ENCODE assay signal across 12 cellular contexts in genomic region chr17:10843806-10844205, GRCh38. TPM values are rescaled to one million over a fixed set of nuclear protein-coding genes. Genes with fewer than 3 reads are reported as not detected.
DNase-seq lines count a peak whose midpoint lies in the region; FAIRE-seq and TF ChIP-seq lines count a peak whose summit lies in the region.
"Had no signal": no experiment of that assay in that cellular context is flagged by ENCODE, and none has a peak within 500 bp of the region (broad histone marks: within the 10 kb centered on the region; RNA-seq: fewer than 3 reads in every experiment).

No MANE protein-coding gene starts in this region.

- TF ChIP-seq EP300 in H1 (IDR thresholded peaks at IDR 0.05; ENCODE audit: borderline replicate concordance in 1 of 2, low read depth in 2 of 2, low read length in 2 of 2): no peak
- no peak for TF ChIP-seq EP300 in tibial nerve (IDR thresholded peaks at IDR 0.05)

- intact Hi-C loops in A673 (cut with micrococcal nuclease; ENCODE audit: unreplicated experiment): loop anchor here (2.0 kb wide), 1 partner anchor 197 kb away; no protein-coding TSS in a partner anchor

- H3K9me3 Mint-ChIP-seq in neural crest cell: peaks cover 8% of the 10 kb centered on the region
- H3K9me3 Mint-ChIP-seq: activated B cell treated with CpG ODN at 0.5 μM for 24 hours had no signal

- no peak overlapping the region for H3K56ac ChIP-seq in H1 (replicated peaks; ENCODE audit: insufficient read length, low read depth, low read length)

- no peaks in the 10 kb centered on the region for H3K79me2 ChIP-seq in H1 (ENCODE audit: control insufficient read depth in 1 of 2, insufficient read depth in 2 of 2, low read length in 2 of 2)

- no peak overlapping the region for H3K4ac ChIP-seq in H1 (replicated peaks; ENCODE audit: insufficient read length, low read depth, low read length)

- no peaks in the 10 kb centered on the region for H3K9me3 ChIP-seq in ES-I3 (ENCODE audit: control insufficient read depth, insufficient read depth, low read length)
- H3K9me3 ChIP-seq in H1 (ENCODE audit: insufficient read depth in 2 of 2, low read depth in 1 of 2, low read length in 1 of 2): no peaks in the 10 kb centered on the region; a peak in 1 of 4 replicates
- no peaks in the 10 kb centered on the region for H3K9me3 ChIP-seq in A673 (ENCODE audit: low read depth, low read length, poor library complexity, severe bottlenecking)
- H3K9me3 ChIP-seq in tibial nerve: no peaks in the 10 kb centered on the region
- H3K9me3 ChIP-seq: ovary had no signal

- 0 out of 2 replicates have a peak overlapping the region, but pooled peaks have one; percentile 28 for H2AFZ ChIP-seq in H1 (ENCODE audit: low read length)

- no peak overlapping the region for H4K8ac ChIP-seq in H1 (ENCODE audit: extremely low read depth, insufficient read depth, low read length)

- H2BK15ac ChIP-seq in H1 (ENCODE audit: low read length): peak overlapping the region; percentile 97; the same call in 1 of the 2 replicates

- H3K18ac ChIP-seq in H1 (ENCODE audit: extremely low read depth, low read length): peak overlapping the region; percentile 38

- peak; percentile 70 for FAIRE-seq in H1 (lab: Jason Lieb, UNC)
- FAIRE-seq: endothelial cell of umbilical vein had no signal

- TF ChIP-seq POLR2A in H1 (IDR thresholded peaks at IDR 0.05; ENCODE audit: control extremely low read depth in 1 of 2, low read depth in 2 of 2, low read length in 2 of 2): no peak
- TF ChIP-seq POLR2A in tibial nerve (IDR thresholded peaks at IDR 0.05): no peak

- no peak overlapping the region for H3K14ac ChIP-seq in H1 (ENCODE audit: insufficient read length)

- H3K27ac ChIP-seq in H1 (ENCODE audit: low read depth, low read length) (no peak overlapping the region), A673 (ENCODE audit: low read depth, low read length, poor library complexity, severe bottlenecking) (no peak overlapping the region), tibial nerve (no peak overlapping the region)
- H3K27ac ChIP-seq: ovary had no signal

- H3K27me3 ChIP-seq in H1 (replicated peaks in 1 of 4; ENCODE audit: control insufficient read depth in 3 of 4, extremely low read depth in 1 of 4, insufficient read depth in 3 of 4, low read length in 3 of 4): peaks cover 0 to 2% (median 0%) of the 10 kb centered on the region in 4 experiments; a peak in 1 of 7 replicates
- H3K27me3 ChIP-seq in A673 (replicated peaks; ENCODE audit: insufficient read depth, low read depth, low read length, poor library complexity): peaks cover 20% of the 10 kb centered on the region
- H3K27me3 ChIP-seq in tibial nerve: no peaks in the 10 kb centered on the region
- H3K27me3 ChIP-seq: ovary had no signal

- 0 out of 2 replicates have a peak overlapping the region, but pooled peaks have one; percentile 18 for H2BK20ac ChIP-seq in H1 (ENCODE audit: low read length)

- no peak overlapping the region for H4K5ac ChIP-seq in H1 (ENCODE audit: insufficient read length, low read depth, low read length)

- H4K20me1 ChIP-seq in H1 (replicated peaks in 1 of 2; ENCODE audit: control insufficient read depth in 1 of 2, insufficient read depth in 2 of 2, low read length in 2 of 2): no peaks in the 10 kb centered on the region

- peak overlapping the region; percentile 76 for H3K4me3 Mint-ChIP-seq in neural crest cell
- H3K4me3 Mint-ChIP-seq: activated B cell treated with CpG ODN at 0.5 μM for 24 hours had no signal

- WGBS in H1 (ENCODE audit: extremely low coverage in 1 of 2, insufficient coverage in 1 of 2, insufficient read length in 1 of 2, insufficient replicate concordance in 2 of 2, low coverage in 1 of 2, low lambda C conversion rate in 2 of 2, missing lambda C conversion rate in 1 of 2), 2 experiments: 64% methylated on average over 7 of the region's 7 CpGs; no CpG with 5 or more reads in 1 of the 2 experiments
- 28 to 43% methylated on average over 7 of the region's 7 CpGs for WGBS in tibial nerve, 2 donors

- H2BK12ac ChIP-seq in H1 (ENCODE audit: low read depth, low read length): 0 out of 2 replicates have a peak overlapping the region, but pooled peaks have one; percentile 75

- TF ChIP-seq RAD21 in H1 (IDR thresholded peaks at IDR 0.05 in 1 of 2, conservative IDR thresholded peaks at IDR 0.05 in 1 of 2; ENCODE audit: low read depth in 2 of 2, low read length in 2 of 2): no peak

- H2BK120ac ChIP-seq in H1 (replicated peaks; ENCODE audit: low read depth, low read length): no peak overlapping the region

- H3K23me2 ChIP-seq in H1 (ENCODE audit: low read depth, low read length): peaks cover 17% of the 10 kb centered on the region; the same call in 1 of the 2 replicates

- H2BK5ac ChIP-seq in H1 (ENCODE audit: low read depth, low read length): peak overlapping the region; percentile 2; the same call in 1 of the 2 replicates

- peak overlapping the region; percentile 12 to 70; a peak in 3 of 4 replicates for H3K4me2 ChIP-seq in H1 (ENCODE audit: insufficient read depth in 1 of 2, low read depth in 2 of 2, low read length in 2 of 2)

- peaks cover 27% of the 10 kb centered on the region for H3K27me3 Mint-ChIP-seq in neural crest cell (ENCODE audit: low read depth)

- H3K9ac ChIP-seq in ES-I3 (ENCODE audit: low read depth, low read length) (peak overlapping the region; percentile 14; the same call in 1 of the 2 replicates), H1 (replicated peaks in 1 of 4; ENCODE audit: extremely low read depth in 1 of 4, low read depth in 3 of 4, low read length in 3 of 4) (no peak overlapping the region)

- peak; percentile 25 for DNase-seq in HuH-7 (ENCODE audit: low spot score)
- DNase-seq in H1 (ENCODE audit: low read depth in 1 of 2, low spot score in 2 of 2): peak in 1 of 2 experiments; percentile 57
- peak; percentile 13 for DNase-seq in neural crest cell (ENCODE audit: low read depth, low spot score)
- DNase-seq in hepatic stellate cell (ENCODE audit: low spot score): no peak
- DNase-seq in A673 (ENCODE audit: low spot score): no peak
- no peak for DNase-seq in tibial nerve (ENCODE audit: low spot score in 2 of 2)
- DNase-seq: activated B cell treated with CpG ODN at 0.5 μM for 24 hours, amniotic stem cell, NCI-H2227 treated with DMSO at 0.1 percent for 48 hours had no signal

- H3K4me1 Mint-ChIP-seq in neural crest cell: peaks cover 17% of the 10 kb centered on the region

- no peak overlapping the region for H2AK5ac ChIP-seq in H1 (ENCODE audit: low read depth, low read length)

- no peak overlapping the region for H3K23ac ChIP-seq in H1 (ENCODE audit: insufficient read length)

- BruUV-seq in A673 (replicated peaks; lab: Mats Ljungman, UMichigan): no TSS peak

- CTCF ChIA-PET in H1 (lab: Charles Lee; ENCODE audit: partially characterized antibody) (interaction anchor here (0.5 to 10.0 kb wide), 25 partner anchors 7 to 307 kb away, joined by 3 to 88 read pairs (median 5); partner anchors contain the start of gene PIRT), A673 (lab: Charles Lee) (interaction anchor here (0.7 kb wide), 1 partner anchor 111 kb away, joined by 3 read pairs; no protein-coding TSS in a partner anchor)

- H3K27ac Mint-ChIP-seq in neural crest cell (ENCODE audit: unreplicated experiment): no peak overlapping the region
- H3K27ac Mint-ChIP-seq: activated B cell treated with CpG ODN at 0.5 μM for 24 hours had no signal

- POLR2A ChIA-PET in H1 (lab: Charles Lee; ENCODE audit: partially characterized antibody) (interaction anchor here (1.2 kb wide), 1 partner anchor 105 kb away, joined by 3 read pairs; no protein-coding TSS in a partner anchor), A673 (lab: Charles Lee; ENCODE audit: low non-redundant PET) (no interaction called here)

- H3K36me3 ChIP-seq in ES-I3 (ENCODE audit: insufficient read depth, low read length) (no peaks in the 10 kb centered on the region), H1 (ENCODE audit: control insufficient read depth in 2 of 4, insufficient read depth in 4 of 4, low read length in 3 of 4) (no peaks in the 10 kb centered on the region), A673 (ENCODE audit: insufficient read depth, low read length, poor library complexity, severe bottlenecking) (no peaks in the 10 kb centered on the region), tibial nerve (no peaks in the 10 kb centered on the region)
- H3K36me3 ChIP-seq: ovary had no signal

- H3K4me1 ChIP-seq in ES-I3 (ENCODE audit: insufficient read depth, low read length) (peaks cover 8% of the 10 kb centered on the region), H1 (replicated peaks in 1 of 4; ENCODE audit: control insufficient read depth in 3 of 4, insufficient read depth in 4 of 4, low read length in 3 of 4) (peaks cover 7 to 10% (median 7%) of the 10 kb centered on the region in 4 experiments; a peak in 6 of 7 replicates), A673 (ENCODE audit: insufficient read depth, low read length, poor library complexity, severe bottlenecking) (peaks cover 4% of the 10 kb centered on the region), tibial nerve (peaks cover 0 to 24% (median 4%) of the 10 kb centered on the region in 4 donors)

- H3K79me1 ChIP-seq in H1 (ENCODE audit: low read depth, low read length): no peaks in the 10 kb centered on the region

- peaks cover 3% of the 10 kb centered on the region for H3K36me3 Mint-ChIP-seq in neural crest cell (ENCODE audit: low read depth)

- no peak overlapping the region for H4K91ac ChIP-seq in H1 (replicated peaks; ENCODE audit: insufficient read length, low read length)

- TF ChIP-seq CTCF in H1 (IDR thresholded peaks at IDR 0.05; ENCODE audit: control extremely low read depth in 1 of 3, insufficient read depth in 1 of 3, low read depth in 1 of 3, low read length in 3 of 3) (no peak), neural crest cell (conservative IDR thresholded peaks at IDR 0.05) (no peak), A673 (conservative IDR thresholded peaks at IDR 0.05; ENCODE audit: low read depth, low read length) (no peak), tibial nerve (IDR thresholded peaks at IDR 0.05) (no peak)

- H3K4me3 ChIP-seq in H1 (ENCODE audit: extremely low read depth in 1 of 4, insufficient read depth in 2 of 4, low read depth in 3 of 4, low read length in 4 of 4) (peak overlapping the region in 1 of 4 experiments; percentile 69; a peak in 1 of 8 replicates), A673 (ENCODE audit: low read depth, low read length, poor library complexity, severe bottlenecking) (no peak overlapping the region), tibial nerve (no peak overlapping the region)

RNA-seq across cellular contexts. Expression of gene PIRT, which starts 5.9 kb away (rescaled TPM):
- not detected in 2 replicates for total RNA-seq in H1 (2021; fragmentation: NEBNext Ultra II Directional; extraction: Animal tissue kit (Norgen Biotek cat#: 25700))
- 0.03 TPM in 1 of 2 replicates, not detected in the other for polyA plus RNA-seq in H1 (2011; rRNA removed)
- polyA plus RNA-seq in H1 (2011; cell fraction: cytosol; rRNA removed): not detected
- not detected for polyA plus RNA-seq in H1 (2011; cell fraction: nucleus; rRNA removed)
- polyA plus RNA-seq in H1 (2012, experiment 1 of 2): not detected in 4 replicates
- not detected for polyA plus RNA-seq in H1 (2012, experiment 2 of 2)
- polyA plus RNA-seq in H1 (2013, experiment 1 of 2): not detected
- not detected for polyA plus RNA-seq in H1 (2013, experiment 2 of 2)
- polyA minus RNA-seq in H1 (2011; rRNA and poly(A)+ RNA removed): 0.05 TPM in 1 of 2 replicates, not detected in the other
- not detected for polyA minus RNA-seq in H1 (2011; cell fraction: cytosol; rRNA and poly(A)+ RNA removed)
- not detected for polyA minus RNA-seq in H1 (2011; cell fraction: nucleus; rRNA and poly(A)+ RNA removed)
- total RNA-seq in neural crest cell (0.07 and 0.09 TPM in 2 replicates), A673 (2021) (not detected in 2 replicates), tibial nerve (not detected)
- total RNA-seq: activated B cell treated with CpG ODN at 0.5 μM for 24 hours, endothelial cell of umbilical vein, ovary had no signal
- polyA plus RNA-seq: endothelial cell of umbilical vein, ovary had no signal

RNA-seq across cellular contexts. Expression of gene TMEM238L, which starts 39.9 kb away (rescaled TPM):
- total RNA-seq in H1 (2021; fragmentation: NEBNext Ultra II Directional; extraction: Animal tissue kit (Norgen Biotek cat#: 25700)): not detected in 2 replicates
- polyA plus RNA-seq in H1 (2011; rRNA removed): not detected in 2 replicates
- not detected for polyA plus RNA-seq in H1 (2011; cell fraction: cytosol; rRNA removed)
- not detected for polyA plus RNA-seq in H1 (2011; cell fraction: nucleus; rRNA removed)
- polyA plus RNA-seq in H1 (2012, experiment 1 of 2): not detected in 4 replicates
- not detected for polyA plus RNA-seq in H1 (2012, experiment 2 of 2)
- polyA plus RNA-seq in H1 (2013, experiment 1 of 2): not detected
- not detected for polyA plus RNA-seq in H1 (2013, experiment 2 of 2)
- not detected in 2 replicates for polyA minus RNA-seq in H1 (2011; rRNA and poly(A)+ RNA removed)
- polyA minus RNA-seq in H1 (2011; cell fraction: cytosol; rRNA and poly(A)+ RNA removed): not detected
- not detected for polyA minus RNA-seq in H1 (2011; cell fraction: nucleus; rRNA and poly(A)+ RNA removed)
- not detected in 2 replicates for total RNA-seq in neural crest cell
- total RNA-seq in A673 (2021): not detected in 2 replicates
- total RNA-seq in tibial nerve: not detected
- total RNA-seq: activated B cell treated with CpG ODN at 0.5 μM for 24 hours, endothelial cell of umbilical vein, ovary had no signal
- polyA plus RNA-seq: endothelial cell of umbilical vein, ovary had no signal

Comparison
In these comparisons a context has a peak if more than half of its experiments do, and no peak if none do; other contexts are left out.
1. DNase-seq: peak in HuH-7 (single experiment) and neural crest cell (single experiment); none in hepatic stellate cell (single experiment), A673 (single experiment) and tibial nerve (0 of 2).